Comparison of ENCODE assay signal across 1 cellular context in genomic region chr17:7219812-7220592, GRCh38.
A peak's percentile ranks its signal among the peaks of the same experiment; 100 is the strongest.
TF ChIP-seq lines count a peak whose summit lies in the region.

TSS of gene ACADVL (plus strand) at chr17:7219938. CDS start at chr17:7219985, 47 bp downstream.
TSS of gene DLG4 (minus strand) at chr17:7219836.

TF ChIP-seq in HepG2, 621 proteins besides CTCF, POLR2A, EP300 and RAD21 (continued from another document and continues in another):
- TF ChIP-seq ZNF407 (CRISPR knock-in tag; IDR thresholded peaks at IDR 0.05; ENCODE audit: not compliant biosample characterization), result peak; percentile 92
- peak; percentile 82 for TF ChIP-seq ZNF329 (CRISPR knock-in tag; IDR thresholded peaks at IDR 0.05; ENCODE audit: low read depth)
- TF ChIP-seq ZNF782 (CRISPR knock-in tag; IDR thresholded peaks at IDR 0.05; ENCODE audit: borderline replicate concordance), result 0 out of 2 replicates have a peak, but pooled peaks have one; percentile 30
- TF ChIP-seq ZNF737 (CRISPR knock-in tag; IDR thresholded peaks at IDR 0.05; ENCODE audit: borderline replicate concordance), result no peak
- TF ChIP-seq ZNF337 (CRISPR knock-in tag; IDR thresholded peaks at IDR 0.05; ENCODE audit: borderline replicate concordance, low read depth), result peak; percentile 92; the same call in 1 of the 2 replicates
- TF ChIP-seq ZNF275 (CRISPR knock-in tag; IDR thresholded peaks at IDR 0.05; ENCODE audit: borderline replicate concordance), result no peak
- 0 out of 2 replicates have a peak, but pooled peaks have one; percentile 36 for TF ChIP-seq MTA1 (CRISPR knock-in tag; IDR thresholded peaks at IDR 0.05; ENCODE audit: borderline replicate concordance)
- peak; percentile 68 for TF ChIP-seq HNRNPK (IDR thresholded peaks at IDR 0.05; ENCODE audit: low read depth, low read length, poor library complexity, severe bottlenecking)
- TF ChIP-seq SSRP1 (CRISPR knock-in tag; IDR thresholded peaks at IDR 0.05), result peak; percentile 46; the same call in 1 of the 2 replicates
- TF ChIP-seq JUN (CRISPR knock-in tag; IDR thresholded peaks at IDR 0.05), result no peak; the same call in none of the 2 replicates
- peak; percentile 92; the same call in 1 of the 2 replicates for TF ChIP-seq ZNF598 (CRISPR knock-in tag; IDR thresholded peaks at IDR 0.05; ENCODE audit: borderline replicate concordance)
- 0 out of 2 replicates have a peak, but pooled peaks have one; percentile 12 for TF ChIP-seq ZNF709 (CRISPR knock-in tag; IDR thresholded peaks at IDR 0.05)
- no peak for TF ChIP-seq THAP8 (CRISPR knock-in tag; IDR thresholded peaks at IDR 0.05; ENCODE audit: borderline replicate concordance)
- TF ChIP-seq ZNF768 (CRISPR knock-in tag; IDR thresholded peaks at IDR 0.05), result peak; percentile 66; the same call in 1 of the 2 replicates
- TF ChIP-seq POLR2AphosphoS5 (IDR thresholded peaks at IDR 0.05; ENCODE audit: low read depth, low read length), result peak; percentile 78
- peak; percentile 69 for TF ChIP-seq MXD4 (CRISPR knock-in tag; IDR thresholded peaks at IDR 0.05)
- TF ChIP-seq ATF4 (CRISPR knock-in tag; IDR thresholded peaks at IDR 0.05), result peak in 1 of 2 experiments; percentile 73; a peak in 2 of 4 replicates
- TF ChIP-seq CREBL2 (CRISPR knock-in tag; IDR thresholded peaks at IDR 0.05; ENCODE audit: borderline replicate concordance), result peak; percentile 62; the same call in 1 of the 2 replicates
- no peak; the same call in 1 of the 2 replicates for TF ChIP-seq TSC22D2 (CRISPR knock-in tag; IDR thresholded peaks at IDR 0.05; ENCODE audit: borderline replicate concordance)
- no peak; the same call in 1 of the 2 replicates for TF ChIP-seq ZNF703 (CRISPR knock-in tag; IDR thresholded peaks at IDR 0.05; ENCODE audit: borderline replicate concordance)
- no peak for TF ChIP-seq ZNF230 (CRISPR knock-in tag; IDR thresholded peaks at IDR 0.05)
- TF ChIP-seq PAXIP1 (CRISPR knock-in tag; conservative IDR thresholded peaks at IDR 0.05), result peak; percentile 47; the same call in 1 of the 2 replicates
- TF ChIP-seq ZNF800 (CRISPR knock-in tag; IDR thresholded peaks at IDR 0.05), result no peak
- peak; percentile 70; the same call in 1 of the 2 replicates for TF ChIP-seq ZMAT3 (CRISPR knock-in tag; conservative IDR thresholded peaks at IDR 0.05)
- peak; percentile 86; the same call in 1 of the 2 replicates for TF ChIP-seq BCL3 (CRISPR knock-in tag; IDR thresholded peaks at IDR 0.05)
- TF ChIP-seq KDM5B (CRISPR knock-in tag; IDR thresholded peaks at IDR 0.05; ENCODE audit: borderline replicate concordance), result peak; percentile 81; the same call in 1 of the 2 replicates
- TF ChIP-seq IKZF5 (CRISPR knock-in tag; IDR thresholded peaks at IDR 0.05), result peak; percentile 82
- peak; percentile 99 for TF ChIP-seq AGO2 (optimal IDR thresholded peaks at IDR 0.05; ENCODE audit: low read depth, low read length)
- no peak for TF ChIP-seq ATAD3A (CRISPR knock-in tag; IDR thresholded peaks at IDR 0.05)
- peak; percentile 63; the same call in 1 of the 2 replicates for TF ChIP-seq IRF2 (CRISPR knock-in tag; IDR thresholded peaks at IDR 0.05)
- no peak for TF ChIP-seq KAT2B (IDR thresholded peaks at IDR 0.05; ENCODE audit: borderline replicate concordance, low read depth, low read length)
- TF ChIP-seq MYC (CRISPR knock-in tag; IDR thresholded peaks at IDR 0.05; ENCODE audit: borderline replicate concordance), result peak; percentile 69; the same call in 1 of the 2 replicates
- TF ChIP-seq MXI1 (IDR thresholded peaks at IDR 0.05; ENCODE audit: borderline replicate concordance, low read depth, low read length), result peak; percentile 89; the same call in 2 of the 3 replicates
- 0 out of 2 replicates have a peak, but pooled peaks have one; percentile 22 for TF ChIP-seq ZNF749 (CRISPR knock-in tag; IDR thresholded peaks at IDR 0.05; ENCODE audit: borderline replicate concordance)
- TF ChIP-seq HNRNPL (IDR thresholded peaks at IDR 0.05; ENCODE audit: low read depth, low read length), result peak; percentile 67; the same call in 1 of the 2 replicates
- TF ChIP-seq FOXO1 (CRISPR knock-in tag; IDR thresholded peaks at IDR 0.05), result peak; percentile 71
- TF ChIP-seq SP2 (CRISPR knock-in tag; IDR thresholded peaks at IDR 0.05), result no peak
- peak; percentile 43; the same call in 1 of the 2 replicates for TF ChIP-seq ZNF772 (CRISPR knock-in tag; IDR thresholded peaks at IDR 0.05)
- 0 out of 2 replicates have a peak, but pooled peaks have one; percentile 12 for TF ChIP-seq ERF (CRISPR knock-in tag; IDR thresholded peaks at IDR 0.05)
- peak; percentile 94 for TF ChIP-seq ZC3H13 (CRISPR knock-in tag; IDR thresholded peaks at IDR 0.05)
- TF ChIP-seq NFKBIZ (CRISPR knock-in tag; IDR thresholded peaks at IDR 0.05), result peak; percentile 36
- TF ChIP-seq ZBTB21 (CRISPR knock-in tag; IDR thresholded peaks at IDR 0.05), result no peak
- peak; percentile 73 for TF ChIP-seq SP4 (CRISPR knock-in tag; IDR thresholded peaks at IDR 0.05)
